ENCODE assay signal across 1 cellular context in genomic region chr3:149224736-149225594, GRCh38.
TF ChIP-seq lines count a peak whose summit lies in the region.

No MANE protein-coding gene starts in this region.

TF ChIP-seq in IMR-90, 13 proteins besides CTCF, POLR2A, EP300 and RAD21 (continued from another document):
- no peak for TF ChIP-seq MAZ (IDR thresholded peaks at IDR 0.05; ENCODE audit: borderline replicate concordance, low read depth, low read length)
- no peak for TF ChIP-seq USF2 (IDR thresholded peaks at IDR 0.05; ENCODE audit: low read depth, low read length)
- no peak for TF ChIP-seq SMC3 (IDR thresholded peaks at IDR 0.05; ENCODE audit: low read depth, low read length)
TF ChIP-seq in IMR-90: peak in this region for 5.
